ENCODE assay signal across 8 cellular contexts in genomic region chr18:22822024-22822423, GRCh38.
DNase-seq lines count a peak whose midpoint lies in the region; FAIRE-seq and TF ChIP-seq lines count a peak whose summit lies in the region.
"Had no signal": no experiment of that assay in that cellular context is flagged by ENCODE, and none has a peak within 500 bp of the region (broad histone marks: within the 10 kb centered on the region; RNA-seq: fewer than 3 reads in every experiment).

No MANE protein-coding gene starts in this region.

- H3K36me3 ChIP-seq in skeletal muscle satellite cell (ENCODE audit: insufficient read depth, low read length) (no peaks in the 10 kb centered on the region), ovary (no peaks in the 10 kb centered on the region)

- FAIRE-seq in RCC 7860 (lab: Jason Lieb, UNC), result peak; percentile 44

- peak overlapping the region; percentile 7 for H3K4me2 ChIP-seq in skeletal muscle satellite cell (ENCODE audit: low read length)

- WGBS in ovary, 3 donors, result 62 to 74% (median 66%) methylated on average over 3 of the region's 3 CpGs

- intact Hi-C loops in ovary (cut with DNase I), result no loop called here

- no peak overlapping the region for H3K27ac ChIP-seq in ovary

- H3K9ac ChIP-seq in skeletal muscle satellite cell (ENCODE audit: low read depth, low read length), result no peak overlapping the region

- DNase-seq in HS-27A (ENCODE audit: low read depth) (peak; percentile 42), RCC 7860 (ENCODE audit: low spot score) (peak; percentile 52), fibroblast of the aortic adventitia (ENCODE audit: low read depth) (peak; percentile 75), putamen (ENCODE audit: low spot score) (no peak), NCI-H526 (lab: John Stamatoyannopoulos, UW) (no peak), ovary (no peak)
- DNase-seq: NCI-H524 had no signal

- TF ChIP-seq CTCF in fibroblast of the aortic adventitia (IDR thresholded peaks at IDR 0.05; ENCODE audit: insufficient read depth, low read length) (no peak), ovary (IDR thresholded peaks at IDR 0.05) (no peak)

- H3K4me3 ChIP-seq in fibroblast of the aortic adventitia (ENCODE audit: low read depth, low read length) (no peak overlapping the region), skeletal muscle satellite cell (ENCODE audit: low read length) (no peak overlapping the region), ovary (no peak overlapping the region)

- H3K27me3 ChIP-seq in skeletal muscle satellite cell (ENCODE audit: control insufficient read depth, insufficient read depth, low read length) (no peaks in the 10 kb centered on the region), ovary (no peaks in the 10 kb centered on the region)

- TF ChIP-seq POLR2A in ovary (IDR thresholded peaks at IDR 0.05), result no peak

- H3K4me1 ChIP-seq in skeletal muscle satellite cell (ENCODE audit: control insufficient read depth, insufficient read depth, low read length), result peaks cover 12% of the 10 kb centered on the region
- H3K4me1 ChIP-seq in ovary (ENCODE audit: insufficient read depth), result no peaks in the 10 kb centered on the region

- no peak for TF ChIP-seq EP300 in ovary (IDR thresholded peaks at IDR 0.05)

- no peaks in the 10 kb centered on the region for H3K9me3 ChIP-seq in skeletal muscle satellite cell (replicated peaks; ENCODE audit: low read length)
- H3K9me3 ChIP-seq in ovary, result no peaks in the 10 kb centered on the region

Comparison
In these comparisons a context has a peak if more than half of its experiments do, and no peak if none do; other contexts are left out.
1. DNase-seq: peak in HS-27A (single experiment), RCC 7860 (single experiment) and fibroblast of the aortic adventitia (single experiment); none in putamen (single experiment), NCI-H526 (0 of 2) and ovary (0 of 5).